20 cellular contexts compared by ENCODE assay signal in genomic region chr10:69461327-69462025, GRCh38. TPM values are rescaled to one million over a fixed set of nuclear protein-coding genes. Genes with fewer than 3 reads are reported as not detected.
DNase-seq lines count a peak whose midpoint lies in the region; ATAC-seq and TF ChIP-seq lines count a peak whose summit lies in the region.
"Had no signal": no experiment of that assay in that cellular context is flagged by ENCODE, and none has a peak within 500 bp of the region (broad histone marks: within the 10 kb centered on the region; RNA-seq: fewer than 3 reads in every experiment).

No MANE protein-coding gene starts in this region.

- H3K9ac ChIP-seq in skeletal muscle tissue (ENCODE audit: low read depth in 1 of 3, low read length in 3 of 3): peak overlapping the region in 1 of 3 donors; percentile 12

- intact Hi-C loops in dorsolateral prefrontal cortex (cut with DNase I): no loop called here

- no peaks in the 10 kb centered on the region for H3K27me3 ChIP-seq in dorsolateral prefrontal cortex
- H3K27me3 ChIP-seq in skeletal muscle tissue (ENCODE audit: control insufficient read depth in 3 of 3, insufficient read depth in 3 of 3, low read length in 3 of 3): no peaks in the 10 kb centered on the region
- H3K27me3 ChIP-seq in WERI-Rb-1 (ENCODE audit: insufficient read depth, low read depth, severe bottlenecking): no peaks in the 10 kb centered on the region
- H3K27me3 ChIP-seq: hepatocyte had no signal

- ATAC-seq in GM19395 (IDR thresholded peaks at IDR 0.05; ENCODE audit: unreplicated experiment): no peak
- ATAC-seq: activated CD4-positive, CD25-positive, alpha-beta regulatory T cell treated with anti-CD3 and anti-CD28 coated beads, Interleukin-2, amount 50 U/mL, for 24 hours; left colon had no signal

- TF ChIP-seq CTCF in dorsolateral prefrontal cortex (IDR thresholded peaks at IDR 0.05 in 54 of 56, conservative IDR thresholded peaks at IDR 0.05 in 2 of 56; ENCODE audit: low read depth in 1 of 56, partially characterized antibody in 56 of 56) (no peak), WERI-Rb-1 (IDR thresholded peaks at IDR 0.05; ENCODE audit: low read depth, low read length) (no peak)

- DNase-seq in DMS 273 (lab: John Stamatoyannopoulos, UW; ENCODE audit: unreplicated experiment): peak; percentile 69
- DNase-seq in dorsolateral prefrontal cortex: no peak
- DNase-seq in left kidney (ENCODE audit: low read depth, low spot score): peak; percentile 39
- no peak for DNase-seq in NCI-H446 (lab: John Stamatoyannopoulos, UW)
- DNase-seq in NCI-H2171 treated with DMSO at 0.1 percent for 48 hours (lab: John Stamatoyannopoulos, UW): no peak
- no peak for DNase-seq in WERI-Rb-1
- DNase-seq: activated CD8-positive, alpha-beta memory T cell treated with anti-CD3 and anti-CD28 coated beads, Interleukin-2, amount 50 U/mL, for 4 hours; activated naive CD4-positive, alpha-beta T cell; cortex of kidney; IMR-90; left colon; NCI-H82; RPMI8226; stimulated activated CD4-positive, alpha-beta T cell treated with anti-CD3 and anti-CD28 coated beads, Interleukin-4, amount 100 ng/mL, for 24 hours; T-helper 1 cell had no signal

- peaks cover 0 to 2% (median 0%) of the 10 kb centered on the region in 3 donors for H3K36me3 ChIP-seq in skeletal muscle tissue (ENCODE audit: control insufficient read depth in 3 of 3, insufficient read depth in 3 of 3, low read length in 3 of 3)
- no peaks in the 10 kb centered on the region; the same call in 1 of the 2 replicates for H3K36me3 ChIP-seq in WERI-Rb-1

- H3K4me3 ChIP-seq in dorsolateral prefrontal cortex (no peak overlapping the region), skeletal muscle tissue (ENCODE audit: low read length in 3 of 3) (peak overlapping the region in 1 of 3 donors; percentile 13), WERI-Rb-1 (ENCODE audit: low read depth, low read length) (no peak overlapping the region)
- H3K4me3 ChIP-seq: hepatocyte had no signal

- H3K9me3 ChIP-seq in skeletal muscle tissue (ENCODE audit: control insufficient read depth in 3 of 3, low read length in 3 of 3) (no peaks in the 10 kb centered on the region), WERI-Rb-1 (ENCODE audit: severe bottlenecking) (no peaks in the 10 kb centered on the region)

- peaks cover 84 to 94% (median 85%) of the 10 kb centered on the region in 3 donors for H3K4me1 ChIP-seq in skeletal muscle tissue (ENCODE audit: control insufficient read depth in 3 of 3, insufficient read depth in 3 of 3, low read length in 3 of 3)

- H3K27ac ChIP-seq in dorsolateral prefrontal cortex (peak overlapping the region in 39 of 59 donors; percentile 20 to 94 (median 64)), skeletal muscle tissue (ENCODE audit: low read depth, low read length) (peak overlapping the region; percentile 62), WERI-Rb-1 (no peak overlapping the region)
- H3K27ac ChIP-seq: hepatocyte had no signal

RNA-seq across cellular contexts. Expression of gene TSPAN15, which starts 10.2 kb away (rescaled TPM):
- total RNA-seq in dorsolateral prefrontal cortex: 100 to 1,000 TPM in 10 of 120 experiments, 10 to 100 TPM in 109, 1 to 10 TPM in 1; 8.7 to 188 (median 44.2) TPM
- 72.0 TPM for total RNA-seq in skeletal muscle tissue
- total RNA-seq: IMR-90 had no signal

RNA-seq across cellular contexts. Expression of gene TACR2, which starts 44.8 kb away (rescaled TPM):
- 1 to 10 TPM in 27 of 120 experiments, under 1 TPM in 86, not detected in 7; 0.20 to 2.4 (median 0.75) TPM for total RNA-seq in dorsolateral prefrontal cortex
- not detected for total RNA-seq in skeletal muscle tissue
- total RNA-seq: astrocyte, IMR-90 had no signal

Comparison
In these comparisons a context has a peak if more than half of its experiments do, and no peak if none do; other contexts are left out.
1. DNase-seq: peak in DMS 273 (single experiment) and left kidney (single experiment); none in dorsolateral prefrontal cortex (0 of 10), NCI-H446 (0 of 2), NCI-H2171 treated with DMSO at 0.1 percent for 48 hours (single experiment) and WERI-Rb-1 (single experiment).